21 cellular contexts compared by ENCODE assay signal in genomic region chr16:57704905-57705852, GRCh38. TPM values are rescaled to one million over a fixed set of nuclear protein-coding genes. Genes with fewer than 3 reads are reported as not detected.
"Had no signal": no experiment of that assay in that cellular context is flagged by ENCODE, and none has a peak within 500 bp of the region (broad histone marks: within the 10 kb centered on the region; RNA-seq: fewer than 3 reads in every experiment).

No MANE protein-coding gene starts in this region.

- H3K36me3 Mint-ChIP-seq: activated naive CD4-positive, alpha-beta T cell treated with anti-CD3 and anti-CD28 coated beads, Interleukin-2, amount 10 ng/mL, durations not matched to agents 7 days and 5 days; naive thymus-derived CD8-positive, alpha-beta T cell had no signal

- FAIRE-seq: bronchial epithelial cell, keratinocyte had no signal

- H3K9me3 ChIP-seq: ascending aorta, lower lobe of right lung had no signal

- H3K27me3 Mint-ChIP-seq: stimulated activated naive CD8-positive, alpha-beta T cell treated with anti-CD3 and anti-CD28 coated beads, Interleukin-15, Interleukin-2, amounts not matched to agents 100 ng/mL and 50 ng/mL, for 24 hours had no signal

- ATAC-seq: activated T-cell treated with anti-CD3 and anti-CD28 coated beads, Interleukin-2, amount 50 U/mL, for 4 hours; lower lobe of right lung; naive thymus-derived CD8-positive, alpha-beta T cell had no signal

- H3K27ac Mint-ChIP-seq: activated naive CD4-positive, alpha-beta T cell treated with anti-CD3 and anti-CD28 coated beads, Interleukin-2, amount 10 ng/mL, durations not matched to agents 7 days and 5 days; stimulated activated naive CD8-positive, alpha-beta T cell treated with anti-CD3 and anti-CD28 coated beads, Interleukin-15, Interleukin-2, amounts not matched to agents 100 ng/mL and 50 ng/mL, for 24 hours had no signal

- H3K36me3 ChIP-seq: ascending aorta, lower lobe of right lung had no signal

- DNase-seq: activated CD4-positive, alpha-beta T cell treated with anti-CD3 and anti-CD28 coated beads, Interleukin-2, amount 50 U/mL, for 1 hour; activated CD8-positive, alpha-beta memory T cell treated with anti-CD3 and anti-CD28 coated beads, Interleukin-2, amount 50 U/mL, for 4 hours; activated effector memory CD4-positive, alpha-beta T cell treated with Interleukin-2 at 50 U/mL for 16 hours; activated naive CD4-positive, alpha-beta T cell treated with anti-CD3 and anti-CD28 coated beads, Interleukin-2, amount 10 ng/mL, durations not matched to agents 7 days and 5 days; activated T-cell treated with anti-CD3 and anti-CD28 coated beads, Interleukin-2, amount 50 U/mL, for 4 hours; foreskin fibroblast; lower lobe of right lung; naive thymus-derived CD8-positive, alpha-beta T cell; retina; stimulated activated CD4-positive, alpha-beta T cell treated with anti-CD3 and anti-CD28 coated beads, Interleukin-12 subunit alpha, Interleukin-12 subunit beta, amount 100 ng/mL, for 4 hours; stimulated activated CD4-positive, alpha-beta T cell treated with anti-CD3 and anti-CD28 coated beads, Interleukin-1b, Interleukin-23, amount 100 ng/mL, for 48 hours; T-helper 1 cell; T1000; trophoblast cell had no signal

- H3K4me3 Mint-ChIP-seq: activated naive CD4-positive, alpha-beta T cell treated with anti-CD3 and anti-CD28 coated beads, Interleukin-2, amount 10 ng/mL, durations not matched to agents 7 days and 5 days; activated T-cell treated with anti-CD3 and anti-CD28 coated beads, Interleukin-2, amount 50 U/mL, for 4 hours; naive thymus-derived CD8-positive, alpha-beta T cell; stimulated activated naive CD8-positive, alpha-beta T cell treated with anti-CD3 and anti-CD28 coated beads, Interleukin-15, Interleukin-2, amounts not matched to agents 100 ng/mL and 50 ng/mL, for 24 hours had no signal

- H3K27me3 ChIP-seq: ascending aorta had no signal

- H3K4me1 Mint-ChIP-seq: activated naive CD4-positive, alpha-beta T cell treated with anti-CD3 and anti-CD28 coated beads, Interleukin-2, amount 10 ng/mL, durations not matched to agents 7 days and 5 days had no signal

- H3K4me1 ChIP-seq: ascending aorta, lower lobe of right lung had no signal

- H3K4me3 ChIP-seq: ascending aorta, lower lobe of right lung had no signal

- H3K9me3 Mint-ChIP-seq: activated T-cell treated with anti-CD3 and anti-CD28 coated beads, Interleukin-2, amount 50 U/mL, for 4 hours; stimulated activated naive CD8-positive, alpha-beta T cell treated with anti-CD3 and anti-CD28 coated beads, Interleukin-15, Interleukin-2, amounts not matched to agents 100 ng/mL and 50 ng/mL, for 24 hours had no signal

- H3K27ac ChIP-seq: ascending aorta, epithelial cell of prostate, lower lobe of right lung had no signal

RNA-seq across cellular contexts. Expression of gene DRC7, which starts 10.6 kb away (rescaled TPM):
- total RNA-seq: activated T-cell treated with anti-CD3 and anti-CD28 coated beads, Interleukin-2, amount 50 U/mL, for 4 hours; ascending aorta; bronchial epithelial cell; glomerular endothelial cell; mesenteric fat pad; naive thymus-derived CD8-positive, alpha-beta T cell had no signal
- polyA plus RNA-seq: keratinocyte; naive thymus-derived CD8-positive, alpha-beta T cell had no signal

RNA-seq across cellular contexts. Expression of gene ADGRG3, which starts 37.1 kb away (rescaled TPM):
- total RNA-seq: activated T-cell treated with anti-CD3 and anti-CD28 coated beads, Interleukin-2, amount 50 U/mL, for 4 hours; ascending aorta; bronchial epithelial cell; naive thymus-derived CD8-positive, alpha-beta T cell had no signal
- polyA plus RNA-seq: keratinocyte; naive thymus-derived CD8-positive, alpha-beta T cell had no signal
